11 cellular contexts compared by ENCODE assay signal in genomic region chr22:31295413-31295812, GRCh38. TPM values are rescaled to one million over a fixed set of nuclear protein-coding genes. Genes with fewer than 3 reads are reported as not detected.
DNase-seq lines count a peak whose midpoint lies in the region; ATAC-seq and TF ChIP-seq lines count a peak whose summit lies in the region.
"Had no signal": no experiment of that assay in that cellular context is flagged by ENCODE, and none has a peak within 500 bp of the region (broad histone marks: within the 10 kb centered on the region; RNA-seq: fewer than 3 reads in every experiment).

No MANE protein-coding gene starts in this region.

- peak overlapping the region; percentile 62; the same call in 1 of the 2 replicates for H3K4me2 ChIP-seq in IMR-90 (ENCODE audit: low read depth, low read length)

- H4K5ac ChIP-seq in IMR-90 (ENCODE audit: low read depth, low read length) = no peak overlapping the region

- no peak for ATAC-seq in CD8-positive, alpha-beta T cell
- ATAC-seq in IMR-90 (ENCODE audit: low read depth) (no peak), gastrocnemius medialis (no peak), GM19397 (IDR thresholded peaks at IDR 0.05; ENCODE audit: unreplicated experiment) (no peak), HG02970 (IDR thresholded peaks at IDR 0.05; ENCODE audit: low FRiP score, unreplicated experiment) (no peak)

- intact Hi-C loops in CD8-positive, alpha-beta T cell (cut with DNase I, micrococcal nuclease) = no loop called here
- intact Hi-C loops in IMR-90 (cut with micrococcal nuclease) (no loop called here), gastrocnemius medialis (cut with DNase I; ENCODE audit: low total_unique reads) (loop anchor here (2.0 kb wide), 1 partner anchor 17 kb away; no protein-coding TSS in a partner anchor)

- POLR2A ChIA-PET in CD8-positive, alpha-beta T cell (lab: Charles Lee) = interaction anchor here (0.7 to 15.4 kb wide), 3 partner anchors 18 to 51 kb away, joined by 4 to 608 read pairs (median 79); partner anchors contain the start of gene PATZ1
- POLR2A ChIA-PET in IMR-90 (lab: Charles Lee; ENCODE audit: unreplicated experiment) = no interaction called here

- in situ Hi-C loops in IMR-90 (cut with MboI; ENCODE audit: low sequenced_read_pairs) (no loop called here), gastrocnemius medialis (cut with MboI; ENCODE audit: low sequenced_read_pairs in 4 of 4) (no loop called here)

- no peak overlapping the region for H3K14ac ChIP-seq in IMR-90 (replicated peaks; ENCODE audit: low read depth, low read length)

- BruUV-seq in IMR-90 (replicated peaks; lab: Mats Ljungman, UMichigan) = no TSS peak

- TF ChIP-seq RAD21 in IMR-90 (IDR thresholded peaks at IDR 0.05; ENCODE audit: low read length) = no peak

- H2AK5ac ChIP-seq in IMR-90 (ENCODE audit: low read depth, low read length) = no peak overlapping the region

- H2BK120ac ChIP-seq in IMR-90 (ENCODE audit: low read depth, low read length) = 0 out of 2 replicates have a peak overlapping the region, but pooled peaks have one; percentile 6

- H2BK20ac ChIP-seq in IMR-90 (ENCODE audit: low read depth, low read length) = 0 out of 2 replicates have a peak overlapping the region, but pooled peaks have one; percentile 22

- no peak for DNase-seq in CD8-positive, alpha-beta T cell
- DNase-seq in IMR-90 = no peak
- no peak for DNase-seq in coronary artery (ENCODE audit: low spot score)
- DNase-seq in gastrocnemius medialis = no peak
- DNase-seq in SIG-M5 treated with dmso at 0.1 percent for 504 hours (lab: John Stamatoyannopoulos, UW; ENCODE audit: unreplicated experiment) = no peak
- DNase-seq: activated CD4-positive, alpha-beta T cell treated with anti-CD3 and anti-CD28 coated beads, Interleukin-2, amount 50 U/mL, for 4 hours; NCI-H1092; NCI-H524 treated with DMSO at 0.1 percent for 48 hours; posterior cingulate gyrus had no signal

- H4K91ac ChIP-seq in IMR-90 (ENCODE audit: insufficient read depth, low read depth, low read length) = no peak overlapping the region

- peak overlapping the region; percentile 0 for H3K27ac ChIP-seq in CD8-positive, alpha-beta T cell (ENCODE audit: low read depth, low read length)
- H3K27ac ChIP-seq in IMR-90 (ENCODE audit: insufficient read depth, low read length) (no peak overlapping the region), coronary artery (peak overlapping the region; percentile 69 to 82), gastrocnemius medialis (peak overlapping the region; percentile 63 to 98 (median 71))

- H3K79me1 ChIP-seq in IMR-90 (ENCODE audit: low read depth in 1 of 2, low read length in 2 of 2) = peaks cover 8 to 21% of the 10 kb centered on the region in 2 experiments; a peak in 3 of 4 replicates

- H3K36me3 Mint-ChIP-seq in CD8-positive, alpha-beta T cell = peaks cover 29% of the 10 kb centered on the region

- H2BK15ac ChIP-seq in IMR-90 (ENCODE audit: low read depth, low read length) = no peak overlapping the region

- no peak overlapping the region for H4K8ac ChIP-seq in IMR-90 (ENCODE audit: low read depth in 2 of 2, low read length in 2 of 2)

- H3K27me3 ChIP-seq in CD8-positive, alpha-beta T cell (ENCODE audit: insufficient read depth, low read length) = no peaks in the 10 kb centered on the region
- H3K27me3 ChIP-seq in IMR-90 (ENCODE audit: control insufficient read depth, insufficient read depth, low read length) = no peaks in the 10 kb centered on the region
- H3K27me3 ChIP-seq in gastrocnemius medialis = no peaks in the 10 kb centered on the region

- peak overlapping the region; percentile 35 for H3K4me3 ChIP-seq in CD8-positive, alpha-beta T cell (ENCODE audit: low read depth, low read length)
- H3K4me3 ChIP-seq in IMR-90 (ENCODE audit: insufficient read depth, low read depth, low read length) = no peak overlapping the region
- H3K4me3 ChIP-seq in coronary artery = no peak overlapping the region
- H3K4me3 ChIP-seq in gastrocnemius medialis = no peak overlapping the region

- peak overlapping the region; percentile 80 for H3K27ac Mint-ChIP-seq in CD8-positive, alpha-beta T cell

- H3K27me3 Mint-ChIP-seq in CD8-positive, alpha-beta T cell (ENCODE audit: low read depth) = no peaks in the 10 kb centered on the region

- dilution Hi-C loops in IMR-90 (cut with HindIII; ENCODE audit: low sequenced_read_pairs, unreplicated experiment) = no loop called here

- no peak for TF ChIP-seq POLR2A in IMR-90 (IDR thresholded peaks at IDR 0.05; ENCODE audit: low read depth, low read length)
- TF ChIP-seq POLR2A in gastrocnemius medialis (IDR thresholded peaks at IDR 0.05) = no peak

- CTCF ChIA-PET in CD8-positive, alpha-beta T cell (lab: Charles Lee) = interaction anchor here (0.6 to 10.5 kb wide), 4 partner anchors 15 to 187 kb away, joined by 3 to 84 read pairs (median 25); no protein-coding TSS in a partner anchor
- CTCF ChIA-PET in IMR-90 (lab: Yijun Ruan, JAX) = interaction anchor here (1.8 kb wide), 1 partner anchor 18 kb away, joined by 6 read pairs; no protein-coding TSS in a partner anchor

- no peaks in the 10 kb centered on the region for H3K9me3 ChIP-seq in CD8-positive, alpha-beta T cell (ENCODE audit: low read length)
- no peaks in the 10 kb centered on the region for H3K9me3 ChIP-seq in IMR-90 (ENCODE audit: control insufficient read depth, insufficient read depth, low read length)
- no peaks in the 10 kb centered on the region for H3K9me3 ChIP-seq in gastrocnemius medialis

- peak overlapping the region; percentile 9 for H2BK5ac ChIP-seq in IMR-90 (ENCODE audit: low read depth, low read length, poor library complexity, severe bottlenecking)

- no peak overlapping the region for H2AFZ ChIP-seq in IMR-90 (replicated peaks; ENCODE audit: low read length, poor library complexity)

- H3K4me1 Mint-ChIP-seq in CD8-positive, alpha-beta T cell (ENCODE audit: low read depth) = peaks cover 54% of the 10 kb centered on the region

- H3K4ac ChIP-seq in IMR-90 (ENCODE audit: low read depth, low read length) = no peak overlapping the region

- no peak overlapping the region for H2AK9ac ChIP-seq in IMR-90 (replicated peaks; ENCODE audit: low read depth, low read length, poor library complexity)

- WGBS in IMR-90 (ENCODE audit: extremely low coverage in 2 of 2, insufficient read length in 1 of 2), 2 experiments = no CpG with 5 or more reads among the region's 3 CpGs

- no peak overlapping the region; the same call in 1 of the 2 replicates for H3K18ac ChIP-seq in IMR-90 (ENCODE audit: low read depth, low read length)

- no peak overlapping the region for H3K56ac ChIP-seq in IMR-90 (ENCODE audit: extremely low read depth, insufficient read depth, low read length)

- H4K20me1 ChIP-seq in IMR-90 (ENCODE audit: insufficient read depth, low read length) = no peaks in the 10 kb centered on the region

- H3K23ac ChIP-seq in IMR-90 (ENCODE audit: low read depth, low read length) = no peak overlapping the region; the same call in 1 of the 2 replicates

- H3K4me3 Mint-ChIP-seq in CD8-positive, alpha-beta T cell = peak overlapping the region; percentile 76

- H3K9me1 ChIP-seq in IMR-90 (ENCODE audit: insufficient read depth, low read length) = no peaks in the 10 kb centered on the region

- peaks cover 39% of the 10 kb centered on the region for H3K4me1 ChIP-seq in CD8-positive, alpha-beta T cell (ENCODE audit: insufficient read depth, low read length)
- H3K4me1 ChIP-seq in IMR-90 (ENCODE audit: control insufficient read depth, insufficient read depth, low read length) (peaks cover 8% of the 10 kb centered on the region; the same call in 1 of the 2 replicates), gastrocnemius medialis (peaks cover 40 to 41% of the 10 kb centered on the region in 2 donors)

- no peak for TF ChIP-seq CTCF in CD8-positive, alpha-beta T cell (IDR thresholded peaks at IDR 0.05)
- TF ChIP-seq CTCF in IMR-90 (conservative IDR thresholded peaks at IDR 0.05; ENCODE audit: low read depth, low read length) (no peak), coronary artery (IDR thresholded peaks at IDR 0.05) (no peak), gastrocnemius medialis (IDR thresholded peaks at IDR 0.05 in 4 of 5, conservative IDR thresholded peaks at IDR 0.05 in 1 of 5) (no peak)

- peaks cover 8% of the 10 kb centered on the region for H3K36me3 ChIP-seq in CD8-positive, alpha-beta T cell (ENCODE audit: insufficient read depth, low read length)
- H3K36me3 ChIP-seq in IMR-90 (ENCODE audit: control insufficient read depth, insufficient read depth, low read length) (no peaks in the 10 kb centered on the region), gastrocnemius medialis (no peaks in the 10 kb centered on the region)

- no peak overlapping the region for H3K9ac ChIP-seq in IMR-90 (ENCODE audit: low read depth, low read length)

- H3K9me3 Mint-ChIP-seq in CD8-positive, alpha-beta T cell = no peaks in the 10 kb centered on the region

TF ChIP-seq in IMR-90, 13 proteins besides CTCF, POLR2A, EP300 and RAD21 (continues in another document):
- TF ChIP-seq SMC3 (IDR thresholded peaks at IDR 0.05; ENCODE audit: low read depth, low read length) (no peak), CHD1 (IDR thresholded peaks at IDR 0.05; ENCODE audit: low read depth, low read length) (no peak), MAZ (IDR thresholded peaks at IDR 0.05; ENCODE audit: borderline replicate concordance, low read depth, low read length) (no peak), RCOR1 (IDR thresholded peaks at IDR 0.05; ENCODE audit: insufficient replicate concordance, low read length) (no peak), USF2 (IDR thresholded peaks at IDR 0.05; ENCODE audit: low read depth, low read length) (no peak), FOS (IDR thresholded peaks at IDR 0.05; ENCODE audit: low read depth, low read length) (no peak), BHLHE40 (IDR thresholded peaks at IDR 0.05; ENCODE audit: low read depth, low read length) (no peak)

RNA-seq across cellular contexts. Expression of gene PIK3IP1, which starts 3.1 kb away (rescaled TPM):
- total RNA-seq in CD8-positive, alpha-beta T cell = 100 to 1,000 TPM; 802 to 814 TPM
- total RNA-seq in IMR-90 (2012; rRNA removed) (12.9 and 13.3 TPM in 2 replicates), gastrocnemius medialis (10 to 100 TPM; 11.2 to 28.3 (median 14.5) TPM)
- polyA plus RNA-seq in IMR-90 (2012; rRNA removed) = 16.8 and 17.6 TPM in 2 replicates
- 15.1 and 28.9 TPM in 2 replicates for polyA plus RNA-seq in IMR-90 (2012; cell fraction: cytosol; rRNA removed)
- polyA plus RNA-seq in IMR-90 (2012; cell fraction: nucleus; rRNA removed; ENCODE audit: low replicate concordance) = 18.3 and 21.2 TPM in 2 replicates

RNA-seq across cellular contexts. Expression of gene PATZ1, which starts 50.7 kb away (rescaled TPM):
- 10 to 100 TPM; 57.8 to 61.3 TPM for total RNA-seq in CD8-positive, alpha-beta T cell
- total RNA-seq in IMR-90 (2012; rRNA removed) (6.4 and 6.5 TPM in 2 replicates), gastrocnemius medialis (10 to 100 TPM in 1 of 4 donors, 1 to 10 TPM in 3; 8.4 to 11.5 (median 9.2) TPM)
- 9.2 and 10.5 TPM in 2 replicates for polyA plus RNA-seq in IMR-90 (2012; rRNA removed)
- 6.3 and 9.1 TPM in 2 replicates for polyA plus RNA-seq in IMR-90 (2012; cell fraction: cytosol; rRNA removed)
- 10.8 and 17.0 TPM in 2 replicates for polyA plus RNA-seq in IMR-90 (2012; cell fraction: nucleus; rRNA removed; ENCODE audit: low replicate concordance)

Comparison
In these comparisons a context has a peak if more than half of its experiments do, and no peak if none do; other contexts are left out.
1. RNA of gene PIK3IP1, which starts 3.1 kb away (total RNA-seq): 802 to 814 TPM in CD8-positive, alpha-beta T cell; 11.2 to 28.3 TPM in gastrocnemius medialis and 12.9 to 13.3 TPM in IMR-90; every median in the first group is over 10 times any median in the second.